In genomic region chr3:177286034-177286433, GRCh38 we compare ENCODE assay signal across 16 cellular contexts.
DNase-seq lines count a peak whose midpoint lies in the region; ATAC-seq and TF ChIP-seq lines count a peak whose summit lies in the region.
"Had no signal": no experiment of that assay in that cellular context is flagged by ENCODE, and none has a peak within 500 bp of the region (broad histone marks: within the 10 kb centered on the region; RNA-seq: fewer than 3 reads in every experiment).

No MANE protein-coding gene starts in this region.

- no peak overlapping the region for H3K4me3 Mint-ChIP-seq in stimulated activated memory B cell treated with anti-CD40 and anti-IgM and Interleukin-4, amounts not matched to agents 10 μg/mL and 1 μg/mL and 100 μg/mL, for 72 hours
- H3K4me3 Mint-ChIP-seq: activated naive CD8-positive, alpha-beta T cell treated with anti-CD3 and anti-CD28 coated beads, Interleukin-2, amount 50 U/mL, for 24 hours; natural killer cell treated with Interleukin-12 subunit alpha and Interleukin-12 subunit beta and Interleukin-15 and Interleukin-18, amount 100 ng/mL, for 72 hours; T-helper 1 cell treated with Interleukin-12 subunit alpha and Interleukin-12 subunit beta and Interleukin-4 antibody, amounts not matched to agents 30 μg/mL and 1 μg/mL, for 36 hours had no signal

- H3K9me3 ChIP-seq in right lobe of liver = no peaks in the 10 kb centered on the region
- H3K9me3 ChIP-seq: left lung had no signal

- TF ChIP-seq CTCF in right lobe of liver (IDR thresholded peaks at IDR 0.05) = no peak

- ATAC-seq in right lobe of liver = peak; percentile 59 to 97 (median 75)
- ATAC-seq in stimulated activated memory B cell treated with anti-CD40 and anti-IgM and Interleukin-4, amounts not matched to agents 10 μg/mL and 1 μg/mL and 100 μg/mL, for 72 hours = no peak
- ATAC-seq: activated naive CD8-positive, alpha-beta T cell treated with anti-CD3 and anti-CD28 coated beads, Interleukin-2, amount 50 U/mL, for 24 hours; left lung; natural killer cell treated with Interleukin-12 subunit alpha and Interleukin-12 subunit beta and Interleukin-15 and Interleukin-18, amount 100 ng/mL, for 72 hours; right cardiac atrium had no signal

- intact Hi-C loops in right lobe of liver (cut with DNase I) = no loop called here

- no peak for TF ChIP-seq POLR2A in right lobe of liver (IDR thresholded peaks at IDR 0.05)

- H3K4me1 Mint-ChIP-seq in stimulated activated memory B cell treated with anti-CD40 and anti-IgM and Interleukin-4, amounts not matched to agents 10 μg/mL and 1 μg/mL and 100 μg/mL, for 72 hours = peaks cover 29% of the 10 kb centered on the region

- no peaks in the 10 kb centered on the region for H3K4me1 ChIP-seq in right lobe of liver

- peaks cover under 1% of the 10 kb centered on the region for H3K36me3 Mint-ChIP-seq in stimulated activated memory B cell treated with anti-CD40 and anti-IgM and Interleukin-4, amounts not matched to agents 10 μg/mL and 1 μg/mL and 100 μg/mL, for 72 hours
- H3K36me3 Mint-ChIP-seq: natural killer cell treated with Interleukin-12 subunit alpha and Interleukin-12 subunit beta and Interleukin-15 and Interleukin-18, amount 100 ng/mL, for 72 hours had no signal

- H3K4me3 ChIP-seq in right lobe of liver = no peak overlapping the region
- H3K4me3 ChIP-seq: left lung had no signal

- peak; percentile 93 for DNase-seq in DMS53 (lab: John Stamatoyannopoulos, UW)
- DNase-seq in LoVo (ENCODE audit: low spot score) = peak; percentile 85
- DNase-seq in amniotic epithelial cell (ENCODE audit: low read depth) = peak; percentile 32
- DNase-seq in right lobe of liver = no peak
- DNase-seq in NCI-H774 (lab: John Stamatoyannopoulos, UW) = no peak
- no peak for DNase-seq in activated CD8-positive, alpha-beta memory T cell treated with anti-CD3 and anti-CD28 coated beads, Interleukin-2, amount 50 U/mL, for 48 hours
- no peak for DNase-seq in NCI-H1417 treated with DMSO at 0.1 percent for 48 hours (lab: John Stamatoyannopoulos, UW)
- DNase-seq: activated naive CD8-positive, alpha-beta T cell treated with anti-CD3 and anti-CD28 coated beads, Interleukin-2, amount 50 U/mL, for 24 hours; head of caudate nucleus; left lung; NCI-H2081; right cardiac atrium; stimulated activated CD4-positive, alpha-beta T cell treated with anti-CD3 and anti-CD28 coated beads, Interleukin-2, amount 100 ng/mL, for 48 hours had no signal

- H3K9me3 Mint-ChIP-seq in stimulated activated memory B cell treated with anti-CD40 and anti-IgM and Interleukin-4, amounts not matched to agents 10 μg/mL and 1 μg/mL and 100 μg/mL, for 72 hours = no peaks in the 10 kb centered on the region
- H3K9me3 Mint-ChIP-seq: natural killer cell treated with Interleukin-12 subunit alpha and Interleukin-12 subunit beta and Interleukin-15 and Interleukin-18, amount 100 ng/mL, for 72 hours; T-helper 1 cell treated with Interleukin-12 subunit alpha and Interleukin-12 subunit beta and Interleukin-4 antibody, amounts not matched to agents 30 μg/mL and 1 μg/mL, for 36 hours had no signal

- H3K27me3 ChIP-seq in right lobe of liver = no peaks in the 10 kb centered on the region
- H3K27me3 ChIP-seq: left lung had no signal

- H3K27ac ChIP-seq in right lobe of liver = peak overlapping the region in 1 of 3 donors; percentile 39
- H3K27ac ChIP-seq: left lung had no signal

- H3K27ac Mint-ChIP-seq in stimulated activated memory B cell treated with anti-CD40 and anti-IgM and Interleukin-4, amounts not matched to agents 10 μg/mL and 1 μg/mL and 100 μg/mL, for 72 hours = no peak overlapping the region
- H3K27ac Mint-ChIP-seq: activated naive CD8-positive, alpha-beta T cell treated with anti-CD3 and anti-CD28 coated beads, Interleukin-2, amount 50 U/mL, for 24 hours; natural killer cell treated with Interleukin-12 subunit alpha and Interleukin-12 subunit beta and Interleukin-15 and Interleukin-18, amount 100 ng/mL, for 72 hours; T-helper 1 cell treated with Interleukin-12 subunit alpha and Interleukin-12 subunit beta and Interleukin-4 antibody, amounts not matched to agents 30 μg/mL and 1 μg/mL, for 36 hours had no signal

- no peaks in the 10 kb centered on the region for H3K27me3 Mint-ChIP-seq in stimulated activated memory B cell treated with anti-CD40 and anti-IgM and Interleukin-4, amounts not matched to agents 10 μg/mL and 1 μg/mL and 100 μg/mL, for 72 hours
- H3K27me3 Mint-ChIP-seq: activated naive CD8-positive, alpha-beta T cell treated with anti-CD3 and anti-CD28 coated beads, Interleukin-2, amount 50 U/mL, for 24 hours had no signal

- H3K36me3 ChIP-seq in right lobe of liver = no peaks in the 10 kb centered on the region
- H3K36me3 ChIP-seq: left lung had no signal

- WGBS in right lobe of liver (ENCODE audit: insufficient coverage, low coverage, low lambda C conversion rate, missing lambda C conversion rate) = 61% methylated on average over 2 of the region's 2 CpGs

Comparison
In these comparisons a context has a peak if more than half of its experiments do, and no peak if none do; other contexts are left out.
1. DNase-seq: peak in DMS53 (single experiment), LoVo (single experiment) and amniotic epithelial cell (single experiment); none in right lobe of liver (0 of 3), NCI-H774 (single experiment), activated CD8-positive, alpha-beta memory T cell treated with anti-CD3 and anti-CD28 coated beads, Interleukin-2, amount 50 U/mL, for 48 hours (single experiment) and NCI-H1417 treated with DMSO at 0.1 percent for 48 hours (single experiment).